23 cellular contexts compared by ENCODE assay signal in genomic region chr17:13474073-13474800, GRCh38.
DNase-seq lines count a peak whose midpoint lies in the region; ATAC-seq and TF ChIP-seq lines count a peak whose summit lies in the region.
"Had no signal": no experiment of that assay in that cellular context is flagged by ENCODE, and none has a peak within 500 bp of the region (broad histone marks: within the 10 kb centered on the region; RNA-seq: fewer than 3 reads in every experiment).

No MANE protein-coding gene starts in this region.

- DNase-seq in NCI-H748 (lab: John Stamatoyannopoulos, UW; ENCODE audit: unreplicated experiment), result peak; percentile 12
- DNase-seq in NCI-H748 treated with DMSO at 0.1 percent for 48 hours (lab: John Stamatoyannopoulos, UW), result no peak
- DNase-seq in SJCRH30, result peak; percentile 42 to 64
- DNase-seq in fibroblast of mammary gland (ENCODE audit: low read depth), result peak; percentile 28
- peak; percentile 50 for DNase-seq in skeletal muscle cell (ENCODE audit: low read depth)
- DNase-seq: Caco-2; CD4-positive, alpha-beta T cell; DMS153; GF-D8; Karpas-422; MM.1S; NCI-H1092; NCI-H1436 treated with DMSO at 0.1 percent for 48 hours; NCI-H2081 treated with DMSO at 0.1 percent for 48 hours; NCI-H510A treated with DMSO at 0.1 percent for 48 hours; PC-3; SIG-M5 had no signal

- ATAC-seq in HG03460 (IDR thresholded peaks at IDR 0.05; ENCODE audit: unreplicated experiment) (no peak), GM21619 (IDR thresholded peaks at IDR 0.05; ENCODE audit: unreplicated experiment) (no peak), GM18517 (IDR thresholded peaks at IDR 0.05; ENCODE audit: unreplicated experiment) (no peak)
- ATAC-seq: PC-3 had no signal

- no peaks in the 10 kb centered on the region for H3K27me3 ChIP-seq in SJCRH30

- no peak overlapping the region for H3K27ac ChIP-seq in SJCRH30
- H3K27ac ChIP-seq: 22Rv1, HL-60, RWPE1 had no signal

- no peak overlapping the region for H3K4me3 ChIP-seq in SJCRH30
- H3K4me3 ChIP-seq in fibroblast of mammary gland (ENCODE audit: control insufficient read depth, low read depth, low read length), result no peak overlapping the region
- no peak overlapping the region for H3K4me3 ChIP-seq in skeletal muscle cell (ENCODE audit: low read depth, low read length)

- 0 out of 2 replicates have a peak, but pooled peaks cover 3% of the 10 kb centered on the region for H3K9me3 ChIP-seq in SJCRH30 (replicated peaks)
- H3K9me3 ChIP-seq: Caco-2 had no signal

- no peaks in the 10 kb centered on the region for H3K36me3 ChIP-seq in SJCRH30

- no peak for TF ChIP-seq CTCF in fibroblast of mammary gland (conservative IDR thresholded peaks at IDR 0.05; ENCODE audit: control insufficient read depth, insufficient read depth, low read depth, low read length)

- peaks cover 14% of the 10 kb centered on the region for H3K4me1 ChIP-seq in SJCRH30
